In genomic region chr14:103374121-103374520, GRCh38 we compare ENCODE assay signal across 21 cellular contexts. TPM values are rescaled to one million over a fixed set of nuclear protein-coding genes. Genes with fewer than 3 reads are reported as not detected.
DNase-seq lines count a peak whose midpoint lies in the region; ATAC-seq and TF ChIP-seq lines count a peak whose summit lies in the region.
"Had no signal": no experiment of that assay in that cellular context is flagged by ENCODE, and none has a peak within 500 bp of the region (broad histone marks: within the 10 kb centered on the region; RNA-seq: fewer than 3 reads in every experiment).

No MANE protein-coding gene starts in this region.

- DNase-seq in NCI-H2227 (lab: John Stamatoyannopoulos, UW; ENCODE audit: unreplicated experiment), result peak; percentile 12
- no peak for DNase-seq in NCI-H2227 treated with DMSO at 0.1 percent for 48 hours (lab: John Stamatoyannopoulos, UW)
- DNase-seq in GM12864 (ENCODE audit: low read depth), result no peak
- DNase-seq in SK-N-DZ (ENCODE audit: low spot score), result peak; percentile 23
- no peak for DNase-seq in activated CD4-positive, alpha-beta T cell treated with anti-CD3 and anti-CD28 coated beads for 1 hour
- no peak for DNase-seq in breast epithelium (ENCODE audit: low spot score in 2 of 2)
- DNase-seq: 8988T; AML-193; C1 segment of cervical spinal cord; CD8-positive, alpha-beta memory T cell; DMS79; MG63; NCI-H1417; NCI-H1694 treated with DMSO at 0.1 percent for 48 hours; NCI-H226; NCI-H510A treated with DMSO at 0.1 percent for 48 hours; NCI-H748 treated with DMSO at 0.1 percent for 48 hours; Peyer's patch had no signal

- ATAC-seq in GM18873 (IDR thresholded peaks at IDR 0.05; ENCODE audit: low FRiP score, unreplicated experiment), result no peak

- H3K27me3 ChIP-seq in skeletal muscle tissue (ENCODE audit: control insufficient read depth in 3 of 3, insufficient read depth in 3 of 3, low read length in 3 of 3) (no peaks in the 10 kb centered on the region), breast epithelium (no peaks in the 10 kb centered on the region)
- H3K27me3 ChIP-seq: MG63, Peyer's patch, SJSA1 had no signal

- no peaks in the 10 kb centered on the region for H3K9me3 ChIP-seq in skeletal muscle tissue (ENCODE audit: control insufficient read depth in 3 of 3, low read length in 3 of 3)
- H3K9me3 ChIP-seq in breast epithelium, result no peaks in the 10 kb centered on the region
- H3K9me3 ChIP-seq: MG63, Peyer's patch, SJSA1 had no signal

- TF ChIP-seq CTCF in GM12864 (IDR thresholded peaks at IDR 0.05; ENCODE audit: low read depth, low read length, missing control alignments) (no peak), breast epithelium (IDR thresholded peaks at IDR 0.05) (no peak)

- peak overlapping the region in 1 of 3 donors; percentile 40 for H3K9ac ChIP-seq in skeletal muscle tissue (ENCODE audit: low read depth in 1 of 3, low read length in 3 of 3)

- H3K4me1 ChIP-seq in skeletal muscle tissue (ENCODE audit: control insufficient read depth in 3 of 3, insufficient read depth in 3 of 3, low read length in 3 of 3) (no peaks in the 10 kb centered on the region), breast epithelium (no peaks in the 10 kb centered on the region)
- H3K4me1 ChIP-seq: Peyer's patch had no signal

- H3K27ac ChIP-seq in skeletal muscle tissue (ENCODE audit: low read depth, low read length), result no peak overlapping the region
- no peak overlapping the region for H3K27ac ChIP-seq in breast epithelium
- H3K27ac ChIP-seq: Peyer's patch, SJSA1 had no signal

- H3K4me3 ChIP-seq in GM12864 (ENCODE audit: low read depth, low read length), result peak overlapping the region; percentile 14; the same call in 1 of the 2 replicates
- H3K4me3 ChIP-seq in skeletal muscle tissue (ENCODE audit: low read length in 3 of 3), result peak overlapping the region in 2 of 3 donors; percentile 27 to 35
- no peak overlapping the region for H3K4me3 ChIP-seq in breast epithelium
- H3K4me3 ChIP-seq: MG63, Peyer's patch, SJSA1 had no signal

- no peak for TF ChIP-seq POLR2A in breast epithelium (IDR thresholded peaks at IDR 0.05)

- H3K36me3 ChIP-seq in skeletal muscle tissue (ENCODE audit: control insufficient read depth in 3 of 3, insufficient read depth in 3 of 3, low read length in 3 of 3), result no peaks in the 10 kb centered on the region
- no peaks in the 10 kb centered on the region for H3K36me3 ChIP-seq in breast epithelium
- H3K36me3 ChIP-seq: MG63, Peyer's patch, SJSA1 had no signal

- intact Hi-C loops in breast epithelium (cut with DNase I; ENCODE audit: low total_unique reads), result no loop called here

RNA-seq across cellular contexts. Expression of gene MARK3, which starts 11.1 kb away (rescaled TPM):
- 22.5 and 28.3 TPM in 2 replicates for polyA plus RNA-seq in SK-N-DZ (2014; cell fraction: cytosol; rRNA removed)
- 39.1 and 41.1 TPM in 2 replicates for polyA plus RNA-seq in SK-N-DZ (2014; cell fraction: nucleus; rRNA removed)
- total RNA-seq in skeletal muscle tissue (59.5 TPM), breast epithelium (100 to 1,000 TPM in 1 of 3 donors, 10 to 100 TPM in 2; 70.2 to 107 (median 87.5) TPM)

RNA-seq across cellular contexts. Expression of gene EIF5, which starts 40.1 kb away (rescaled TPM):
- polyA plus RNA-seq in SK-N-DZ (2014; cell fraction: cytosol; rRNA removed), result 70.0 and 80.3 TPM in 2 replicates
- polyA plus RNA-seq in SK-N-DZ (2014; cell fraction: nucleus; rRNA removed), result 54.4 and 60.3 TPM in 2 replicates
- total RNA-seq in skeletal muscle tissue (84.5 TPM), breast epithelium (100 to 1,000 TPM; 143 to 254 (median 150) TPM)

Comparison
In these comparisons a context has a peak if more than half of its experiments do, and no peak if none do; other contexts are left out.
1. DNase-seq: peak in NCI-H2227 (single experiment) and SK-N-DZ (single experiment); none in NCI-H2227 treated with DMSO at 0.1 percent for 48 hours (single experiment), GM12864 (single experiment), activated CD4-positive, alpha-beta T cell treated with anti-CD3 and anti-CD28 coated beads for 1 hour (single experiment) and breast epithelium (0 of 2).
2. H3K4me3 ChIP-seq: peak in GM12864 (single experiment) and skeletal muscle tissue (2 of 3); none in breast epithelium (0 of 3).